8 cellular contexts compared by ENCODE assay signal in the genomic region with DNA sequence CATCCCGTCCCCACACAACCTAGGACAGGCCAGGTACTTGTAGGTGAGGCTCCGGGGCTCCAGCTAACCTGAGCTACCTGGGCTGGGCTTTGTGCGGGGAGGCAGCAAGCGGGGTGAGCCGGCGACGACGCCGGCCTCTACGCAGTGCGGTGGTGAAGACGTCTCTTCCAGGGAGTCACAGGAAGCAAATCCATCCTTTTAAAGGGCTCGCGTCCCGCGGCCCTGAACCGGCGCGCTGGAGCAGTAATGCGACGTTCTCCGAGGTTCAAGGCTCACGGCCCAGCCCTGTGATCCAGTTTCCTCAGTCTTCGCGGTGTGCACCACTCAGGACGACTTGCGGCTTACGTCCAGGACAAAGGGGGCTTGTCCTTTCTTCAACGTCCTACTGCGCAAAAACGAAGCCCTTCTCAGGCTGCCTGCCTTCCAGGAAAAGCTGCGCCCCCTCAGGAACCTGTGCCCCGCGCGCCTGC. TPM values are rescaled to one million over a fixed set of nuclear protein-coding genes. Genes with fewer than 3 reads are reported as not detected.
DNase-seq lines count a peak whose midpoint lies in the region; ATAC-seq, FAIRE-seq and TF ChIP-seq lines count a peak whose summit lies in the region.

No MANE protein-coding gene starts in this region.

- intact Hi-C loops in right lobe of liver (cut with DNase I) = no loop called here

- no peaks in the 10 kb centered on the region for H3K27me3 ChIP-seq in right lobe of liver

- TF ChIP-seq POLR2A in right lobe of liver (IDR thresholded peaks at IDR 0.05) = peak; percentile 58

- peak; percentile 72 for DNase-seq in EH (ENCODE audit: low read depth)
- peak; percentile 19 for DNase-seq in LHCN-M2 (ENCODE audit: low read depth)
- DNase-seq in coronary artery (ENCODE audit: low spot score) = peak; percentile 82
- peak; percentile 41 to 67 (median 60) for DNase-seq in right lobe of liver
- no peak for DNase-seq in stimulated activated effector memory CD8-positive, alpha-beta T cell treated with anti-CD3 and anti-CD28 coated beads, Interleukin-12 subunit alpha, Interleukin-12 subunit beta, amount 100 ng/mL, for 72 hours (ENCODE audit: low spot score in 2 of 2)
- DNase-seq in D721Med (ENCODE audit: insufficient read length, low spot score) = no peak

- peak overlapping the region; percentile 83 for H3K4me3 Mint-ChIP-seq in stimulated activated effector memory CD8-positive, alpha-beta T cell treated with anti-CD3 and anti-CD28 coated beads, Interleukin-12 subunit alpha, Interleukin-12 subunit beta, amount 100 ng/mL, for 72 hours

- FAIRE-seq in D721Med (lab: Jason Lieb, UNC) = no peak

- ATAC-seq in GM21717 (IDR thresholded peaks at IDR 0.05; ENCODE audit: unreplicated experiment) = peak; percentile 13
- ATAC-seq in activated CD4-positive, CD25-positive, alpha-beta regulatory T cell treated with anti-CD3 and anti-CD28 coated beads, Interleukin-2, amount 50 U/mL, for 24 hours = peak; percentile 11 to 21
- ATAC-seq in right lobe of liver = peak; percentile 53 to 68 (median 64)
- no peak for ATAC-seq in stimulated activated effector memory CD8-positive, alpha-beta T cell treated with anti-CD3 and anti-CD28 coated beads, Interleukin-12 subunit alpha, Interleukin-12 subunit beta, amount 100 ng/mL, for 72 hours

- H3K27ac Mint-ChIP-seq in stimulated activated effector memory CD8-positive, alpha-beta T cell treated with anti-CD3 and anti-CD28 coated beads, Interleukin-12 subunit alpha, Interleukin-12 subunit beta, amount 100 ng/mL, for 72 hours = peak overlapping the region; percentile 93

- H3K27ac ChIP-seq in coronary artery = peak overlapping the region; percentile 91 to 94
- H3K27ac ChIP-seq in right lobe of liver = peak overlapping the region; percentile 67 to 92 (median 86)

- peaks cover 16% of the 10 kb centered on the region for H3K36me3 Mint-ChIP-seq in stimulated activated effector memory CD8-positive, alpha-beta T cell treated with anti-CD3 and anti-CD28 coated beads, Interleukin-12 subunit alpha, Interleukin-12 subunit beta, amount 100 ng/mL, for 72 hours

- WGBS in right lobe of liver (ENCODE audit: insufficient coverage, low coverage, low lambda C conversion rate, missing lambda C conversion rate) = 0% methylated on average over 7 of the region's 35 CpGs

- no peaks in the 10 kb centered on the region for H3K36me3 ChIP-seq in right lobe of liver

- TF ChIP-seq CTCF in coronary artery (IDR thresholded peaks at IDR 0.05) = no peak
- no peak for TF ChIP-seq CTCF in right lobe of liver (IDR thresholded peaks at IDR 0.05)
- no peak for TF ChIP-seq CTCF in D721Med (IDR thresholded peaks at IDR 0.05; ENCODE audit: insufficient read depth, missing control alignments)

- peaks cover 0 to 13% (median 0%) of the 10 kb centered on the region in 4 donors for H3K4me1 ChIP-seq in right lobe of liver

- H3K4me1 Mint-ChIP-seq in stimulated activated effector memory CD8-positive, alpha-beta T cell treated with anti-CD3 and anti-CD28 coated beads, Interleukin-12 subunit alpha, Interleukin-12 subunit beta, amount 100 ng/mL, for 72 hours = peaks cover 26% of the 10 kb centered on the region

- peak overlapping the region; percentile 85 for H3K4me3 ChIP-seq in coronary artery
- H3K4me3 ChIP-seq in right lobe of liver = peak overlapping the region; percentile 65 to 86 (median 81)

- H3K9me3 Mint-ChIP-seq in stimulated activated effector memory CD8-positive, alpha-beta T cell treated with anti-CD3 and anti-CD28 coated beads, Interleukin-12 subunit alpha, Interleukin-12 subunit beta, amount 100 ng/mL, for 72 hours = no peaks in the 10 kb centered on the region

- no peaks in the 10 kb centered on the region for H3K9me3 ChIP-seq in right lobe of liver

RNA-seq across cellular contexts. Expression of gene SPIN1, which starts 0.5 kb away (rescaled TPM):
- total RNA-seq in LHCN-M2 (2014; rRNA removed) (108 and 113 TPM in 2 replicates), right lobe of liver (10 to 100 TPM; 15.7 to 21.2 (median 18.7) TPM)
- polyA plus RNA-seq in LHCN-M2 (2012) = 44.6 TPM

Comparison
In these comparisons a context has a peak if more than half of its experiments do, and no peak if none do; other contexts are left out.
1. DNase-seq: peak in EH (single experiment), LHCN-M2 (single experiment), coronary artery (single experiment) and right lobe of liver (3 of 3); none in stimulated activated effector memory CD8-positive, alpha-beta T cell treated with anti-CD3 and anti-CD28 coated beads, Interleukin-12 subunit alpha, Interleukin-12 subunit beta, amount 100 ng/mL, for 72 hours (0 of 2) and D721Med (single experiment).